Comparison of ENCODE assay signal across 15 cellular contexts in genomic region chr16:17245727-17246576, GRCh38.
A peak's percentile ranks its signal among the peaks of the same experiment; 100 is the strongest.
DNase-seq lines count a peak whose midpoint lies in the region; ATAC-seq and TF ChIP-seq lines count a peak whose summit lies in the region.
"Had no signal": no experiment of that assay in that cellular context is flagged by ENCODE, and none has a peak within 500 bp of the region (broad histone marks: within the 10 kb centered on the region; RNA-seq: fewer than 3 reads in every experiment).

No MANE protein-coding gene starts in this region.

- H4K8ac ChIP-seq in mesendoderm (ENCODE audit: low read depth, low read length), result no peak overlapping the region

- H3K4me2 ChIP-seq in KMS-11, result peak overlapping the region; percentile 90
- H3K4me2 ChIP-seq in mesendoderm (ENCODE audit: low read length), result no peak overlapping the region

- H3K23ac ChIP-seq in mesendoderm (ENCODE audit: low read length), result no peak overlapping the region

- TF ChIP-seq CTCF in KMS-11 (conservative IDR thresholded peaks at IDR 0.05; ENCODE audit: low read depth, low read length), result no peak

- no peaks in the 10 kb centered on the region for H3K36me3 ChIP-seq in KMS-11 (ENCODE audit: insufficient read depth)
- H3K36me3 ChIP-seq in mesendoderm (ENCODE audit: control insufficient read depth, insufficient read depth, low read length), result no peaks in the 10 kb centered on the region

- H2AK5ac ChIP-seq in mesendoderm (ENCODE audit: low read length), result no peak overlapping the region

- peaks cover 39% of the 10 kb centered on the region for H3K4me1 ChIP-seq in KMS-11 (ENCODE audit: low read depth, poor library complexity, severe bottlenecking)
- H3K4me1 ChIP-seq in mesendoderm (ENCODE audit: control insufficient read depth, low read depth, low read length), result no peaks in the 10 kb centered on the region

- no peak overlapping the region for H2BK120ac ChIP-seq in mesendoderm (ENCODE audit: low read depth, low read length)

- no CpG with 5 or more reads among the region's 7 CpGs for WGBS in mesendoderm (ENCODE audit: extremely low coverage, insufficient coverage, low lambda C conversion rate)

- no peak overlapping the region for H2AFZ ChIP-seq in KMS-11 (ENCODE audit: low read depth)

- H3K18ac ChIP-seq in mesendoderm (ENCODE audit: low read length), result no peak overlapping the region

- no peak overlapping the region for H4K5ac ChIP-seq in mesendoderm (ENCODE audit: low read length)

- intact Hi-C loops in cardiac septum (cut with DNase I), result no loop called here
- intact Hi-C loops in left ventricle myocardium superior (cut with micrococcal nuclease), result no loop called here

- no peak overlapping the region for H3K56ac ChIP-seq in mesendoderm (ENCODE audit: low read length)

- H3K27me3 ChIP-seq in KMS-11 (ENCODE audit: insufficient read depth, low read depth) (no peaks in the 10 kb centered on the region), mesendoderm (ENCODE audit: insufficient read depth, low read length, poor library complexity) (no peaks in the 10 kb centered on the region)

- DNase-seq in cardiac septum (ENCODE audit: low spot score), result peak; percentile 1
- no peak for DNase-seq in left ventricle myocardium superior
- DNase-seq in mesendoderm, result peak; percentile 8
- DNase-seq in stimulated activated CD4-positive, alpha-beta T cell treated with anti-CD3 and anti-CD28 coated beads, Interleukin-12 subunit alpha, Interleukin-12 subunit beta, amount 100 ng/mL, for 4 hours, result no peak
- DNase-seq in activated CD8-positive, alpha-beta memory T cell treated with anti-CD3 and anti-CD28 coated beads, Interleukin-2, amount 50 U/mL, for 48 hours, result no peak
- DNase-seq: DMS79, Kasumi-1, NCI-H187, NCI-H2107, NCI-H345, NCI-H524, NCI-H774, Right ventricle myocardium superior had no signal

- H2BK5ac ChIP-seq in mesendoderm (ENCODE audit: low read length), result no peak overlapping the region

- peaks cover 3% of the 10 kb centered on the region for H3K79me1 ChIP-seq in mesendoderm (ENCODE audit: low read length)

- H4K20me1 ChIP-seq in KMS-11 (ENCODE audit: insufficient read depth), result no peaks in the 10 kb centered on the region

- H3K4ac ChIP-seq in mesendoderm (ENCODE audit: low read depth, low read length), result no peak overlapping the region

- peak overlapping the region; percentile 36 for H3K27ac ChIP-seq in KMS-11
- H3K27ac ChIP-seq in mesendoderm (ENCODE audit: low read depth, low read length), result no peak overlapping the region

- ATAC-seq in left ventricle myocardium superior (no peak), GM18505 (IDR thresholded peaks at IDR 0.05; ENCODE audit: unreplicated experiment) (no peak)

- no peak overlapping the region for H3K4me3 ChIP-seq in KMS-11 (IDR thresholded peaks at IDR 0.05; ENCODE audit: insufficient read depth, low read depth, low read length)
- H3K4me3 ChIP-seq in mesendoderm (ENCODE audit: low read length), result no peak overlapping the region

- H2BK15ac ChIP-seq in mesendoderm (replicated peaks; ENCODE audit: low read depth), result no peak overlapping the region

- H3K9ac ChIP-seq in KMS-11, result peak overlapping the region; percentile 10; the same call in 1 of the 2 replicates
- no peak overlapping the region for H3K9ac ChIP-seq in mesendoderm (ENCODE audit: low read length)

- H3K79me2 ChIP-seq in KMS-11 (ENCODE audit: insufficient read depth, low read depth), result no peaks in the 10 kb centered on the region
- H3K79me2 ChIP-seq in mesendoderm (ENCODE audit: control insufficient read depth, insufficient read depth, low read length), result no peaks in the 10 kb centered on the region

- no peak for TF ChIP-seq POLR2A in GM18505 (IDR thresholded peaks at IDR 0.05; ENCODE audit: borderline replicate concordance, extremely low read depth, insufficient read depth, insufficient read length)

Comparison
In these comparisons a context has a peak if more than half of its experiments do, and no peak if none do; other contexts are left out.
1. DNase-seq: peak in cardiac septum (single experiment) and mesendoderm (single experiment); none in left ventricle myocardium superior (single experiment), stimulated activated CD4-positive, alpha-beta T cell treated with anti-CD3 and anti-CD28 coated beads, Interleukin-12 subunit alpha, Interleukin-12 subunit beta, amount 100 ng/mL, for 4 hours (single experiment) and activated CD8-positive, alpha-beta memory T cell treated with anti-CD3 and anti-CD28 coated beads, Interleukin-2, amount 50 U/mL, for 48 hours (single experiment).